In the genomic region with DNA sequence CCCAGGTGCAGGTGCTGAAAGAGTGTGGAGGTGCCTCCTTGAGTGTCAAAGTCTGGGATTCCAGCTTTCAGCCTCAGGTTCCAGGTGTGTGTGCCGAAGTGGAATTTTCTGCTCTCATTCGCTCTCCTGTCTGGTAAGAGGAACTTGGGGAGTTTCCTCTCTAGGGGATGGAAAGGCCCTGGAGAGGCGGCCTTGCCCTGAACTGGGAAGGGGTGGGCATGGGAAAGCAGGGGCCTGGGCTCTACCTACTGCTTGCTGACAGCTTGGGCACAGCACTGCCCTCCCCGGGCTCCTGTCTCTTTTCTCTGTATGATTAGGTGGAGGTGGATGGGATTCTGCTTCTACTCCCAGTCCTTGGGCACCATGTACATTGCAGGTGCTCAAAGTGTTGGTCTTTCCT, we compare ENCODE assay signal across 28 cellular contexts.
"Had no signal": no experiment of that assay in that cellular context is flagged by ENCODE, and none has a peak within 500 bp of the region (broad histone marks: within the 10 kb centered on the region; RNA-seq: fewer than 3 reads in every experiment).

No MANE protein-coding gene starts in this region.

- H3K4me1 ChIP-seq: stomach, suprapubic skin, testis, thyroid gland, tibial artery, tibial nerve, transverse colon, upper lobe of left lung, upper lobe of right lung, uterus, vagina had no signal

- H3K4me1 Mint-ChIP-seq: stimulated activated effector memory CD8-positive, alpha-beta T cell treated with anti-CD3 and anti-CD28 coated beads, Interleukin-12 subunit alpha, Interleukin-12 subunit beta, amount 100 ng/mL, for 72 hours; stimulated activated memory B cell treated with anti-CD40 and anti-IgM and Interleukin-4, amounts not matched to agents 10 μg/mL and 1 μg/mL and 100 μg/mL, for 72 hours; stimulated activated naive B cell treated with anti-CD40 and anti-IgM and Interleukin-4, amounts not matched to agents 10 μg/mL and 1 μg/mL and 100 μg/mL, for 72 hours; stimulated activated naive CD8-positive, alpha-beta T cell treated with anti-CD3 and anti-CD28 coated beads, Interleukin-15, amount 100 ng/mL, for 72 hours had no signal

- H3K27ac ChIP-seq: stomach, suprapubic skin, testis, thoracic aorta, thyroid gland, tibial artery, tibial nerve, transverse colon, upper lobe of left lung, upper lobe of right lung, uterus, vagina had no signal

- H3K27ac Mint-ChIP-seq: stimulated activated effector memory CD8-positive, alpha-beta T cell treated with anti-CD3 and anti-CD28 coated beads, Interleukin-12 subunit alpha, Interleukin-12 subunit beta, amount 100 ng/mL, for 72 hours; stimulated activated memory B cell treated with anti-CD40 and anti-IgM and Interleukin-4, amounts not matched to agents 10 μg/mL and 1 μg/mL and 100 μg/mL, for 72 hours; stimulated activated naive B cell treated with anti-CD40 and anti-IgM and Interleukin-4, amounts not matched to agents 10 μg/mL and 1 μg/mL and 100 μg/mL, for 72 hours; stimulated activated naive CD8-positive, alpha-beta T cell treated with anti-CD3 and anti-CD28 coated beads, Interleukin-15, amount 100 ng/mL, for 72 hours; stimulated activated naive CD8-positive, alpha-beta T cell treated with anti-CD3 and anti-CD28 coated beads, Interleukin-15, Interleukin-2, amounts not matched to agents 100 ng/mL and 50 ng/mL, for 24 hours had no signal

- H3K36me3 Mint-ChIP-seq: stimulated activated effector memory CD8-positive, alpha-beta T cell treated with anti-CD3 and anti-CD28 coated beads, Interleukin-12 subunit alpha, Interleukin-12 subunit beta, amount 100 ng/mL, for 72 hours; stimulated activated memory B cell treated with anti-CD40 and anti-IgM and Interleukin-4, amounts not matched to agents 10 μg/mL and 1 μg/mL and 100 μg/mL, for 72 hours had no signal

- H3K4me3 Mint-ChIP-seq: stimulated activated effector memory CD8-positive, alpha-beta T cell treated with anti-CD3 and anti-CD28 coated beads, Interleukin-12 subunit alpha, Interleukin-12 subunit beta, amount 100 ng/mL, for 72 hours; stimulated activated memory B cell treated with anti-CD40 and anti-IgM and Interleukin-4, amounts not matched to agents 10 μg/mL and 1 μg/mL and 100 μg/mL, for 72 hours; stimulated activated naive B cell treated with anti-CD40 and anti-IgM and Interleukin-4, amounts not matched to agents 10 μg/mL and 1 μg/mL and 100 μg/mL, for 72 hours; stimulated activated naive CD8-positive, alpha-beta T cell treated with anti-CD3 and anti-CD28 coated beads, Interleukin-15, amount 100 ng/mL, for 72 hours; stimulated activated naive CD8-positive, alpha-beta T cell treated with anti-CD3 and anti-CD28 coated beads, Interleukin-15, Interleukin-2, amounts not matched to agents 100 ng/mL and 50 ng/mL, for 24 hours had no signal

- H3K9me3 ChIP-seq: suprapubic skin, testis, thoracic aorta, thyroid gland, upper lobe of right lung, uterus, vagina had no signal

- H3K4me3 ChIP-seq: stomach, suprapubic skin, testis, thoracic aorta, thyroid gland, tibial artery, tibial nerve, transverse colon, upper lobe of left lung, upper lobe of right lung, uterus, vagina had no signal

- H3K27me3 Mint-ChIP-seq: stimulated activated memory B cell treated with anti-CD40 and anti-IgM and Interleukin-4, amounts not matched to agents 10 μg/mL and 1 μg/mL and 100 μg/mL, for 72 hours; stimulated activated naive B cell treated with anti-CD40 and anti-IgM and Interleukin-4, amounts not matched to agents 10 μg/mL and 1 μg/mL and 100 μg/mL, for 72 hours; stimulated activated naive CD8-positive, alpha-beta T cell treated with anti-CD3 and anti-CD28 coated beads, Interleukin-15, amount 100 ng/mL, for 72 hours; stimulated activated naive CD8-positive, alpha-beta T cell treated with anti-CD3 and anti-CD28 coated beads, Interleukin-15, Interleukin-2, amounts not matched to agents 100 ng/mL and 50 ng/mL, for 24 hours had no signal

- H3K36me3 ChIP-seq: stomach, suprapubic skin, thoracic aorta, thyroid gland, tibial artery, tibial nerve, transverse colon, upper lobe of left lung, upper lobe of right lung, uterus, vagina had no signal

- DNase-seq: stimulated activated CD4-positive, alpha-beta T cell treated with anti-CD3 and anti-CD28 coated beads, Interleukin-2, amount 100 ng/mL, for 48 hours; stimulated activated CD4-positive, alpha-beta T cell treated with anti-CD3 and anti-CD28 coated beads, Interleukin-4, amount 100 ng/mL, for 1 hour; stimulated activated CD4-positive, alpha-beta T cell treated with anti-CD3 and anti-CD28 coated beads, Interleukin-4, amount 100 ng/mL, for 24 hours; stimulated activated CD4-positive, alpha-beta T cell treated with anti-CD3 and anti-CD28 coated beads, Interleukin-4, amount 100 ng/mL, for 4 hours; stimulated activated CD8-positive, alpha-beta memory T cell treated with anti-CD3 and anti-CD28 coated beads, Interleukin-4, amount 100 ng/mL, for 48 hours; stimulated activated naive B cell treated with anti-CD40 and anti-IgM and Interleukin-4, amounts not matched to agents 10 μg/mL and 1 μg/mL and 100 μg/mL, for 72 hours; stimulated activated naive CD4-positive, alpha-beta T cell; stimulated activated naive CD4-positive, alpha-beta T cell treated with Interleukin-2 at 50 U/mL for 16 hours; stimulated activated naive CD8-positive, alpha-beta T cell treated with anti-CD3 and anti-CD28 coated beads, Interleukin-15, amount 100 ng/mL, for 72 hours; stimulated activated naive CD8-positive, alpha-beta T cell treated with anti-CD3 and anti-CD28 coated beads, Interleukin-15, Interleukin-2, amounts not matched to agents 100 U/mL and 50 U/mL, for 24 hours; stomach; substantia nigra; testis; thyroid gland; tibial artery; transverse colon; trophoblast cell; upper lobe of left lung; upper lobe of right lung; uterus had no signal

- FAIRE-seq: urothelium cell line had no signal
